In the genomic region with DNA sequence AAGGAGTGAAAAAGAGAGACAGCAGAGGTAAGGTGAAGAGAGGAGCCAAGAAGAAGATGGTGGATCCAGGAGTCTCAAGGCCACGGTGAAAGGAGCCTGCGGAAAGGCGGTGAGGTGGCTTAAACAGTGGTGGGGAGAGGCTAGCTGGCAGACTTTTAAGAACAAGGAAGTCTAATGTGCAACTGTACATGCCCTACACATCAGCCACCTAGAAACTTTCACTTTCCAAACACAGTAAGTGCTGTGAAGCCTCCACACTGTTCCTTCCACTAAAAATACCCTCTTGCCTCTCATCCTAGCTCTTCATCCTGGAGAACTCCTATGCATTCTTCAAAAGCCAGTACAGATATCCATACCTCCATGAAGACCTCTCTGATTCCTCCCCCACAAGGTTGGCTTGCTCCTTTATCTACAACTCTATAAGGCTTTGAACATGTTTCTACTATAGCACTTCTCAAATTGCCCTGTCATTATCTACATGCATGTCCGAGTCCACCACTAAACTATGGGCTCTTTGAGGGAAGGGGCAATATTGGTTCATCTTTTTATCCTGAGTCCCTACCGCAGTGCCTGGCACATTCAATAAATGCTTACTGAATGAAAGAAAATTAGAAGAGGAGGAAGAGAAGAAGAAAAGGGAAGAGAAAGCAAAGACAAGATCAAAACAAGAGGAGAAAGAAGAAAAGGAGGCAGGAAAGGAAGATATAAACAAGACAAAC, we compare ENCODE assay signal across 9 cellular contexts. TPM values are rescaled to one million over a fixed set of nuclear protein-coding genes. Genes with fewer than 3 reads are reported as not detected.
A peak's percentile ranks its signal among the peaks of the same experiment; 100 is the strongest.
DNase-seq lines count a peak whose midpoint lies in the region; ATAC-seq lines count a peak whose summit lies in the region.
"Had no signal": no experiment of that assay in that cellular context is flagged by ENCODE, and none has a peak within 500 bp of the region (broad histone marks: within the 10 kb centered on the region; RNA-seq: fewer than 3 reads in every experiment).

No MANE protein-coding gene starts in this region.

- H3K4me3 Mint-ChIP-seq in stimulated activated naive CD8-positive, alpha-beta T cell treated with anti-CD3 and anti-CD28 coated beads, Interleukin-15, Interleukin-2, amounts not matched to agents 100 ng/mL and 50 ng/mL, for 24 hours: no peak overlapping the region
- H3K4me3 Mint-ChIP-seq in T-cell: no peak overlapping the region

- H3K4me1 Mint-ChIP-seq in stimulated activated naive CD8-positive, alpha-beta T cell treated with anti-CD3 and anti-CD28 coated beads, Interleukin-15, Interleukin-2, amounts not matched to agents 100 ng/mL and 50 ng/mL, for 24 hours (ENCODE audit: low read depth): peaks cover 33% of the 10 kb centered on the region
- H3K4me1 Mint-ChIP-seq in T-cell: peaks cover 30 to 42% (median 35%) of the 10 kb centered on the region in 3 donors

- peak overlapping the region; percentile 34 for H3K27ac Mint-ChIP-seq in stimulated activated naive CD8-positive, alpha-beta T cell treated with anti-CD3 and anti-CD28 coated beads, Interleukin-15, Interleukin-2, amounts not matched to agents 100 ng/mL and 50 ng/mL, for 24 hours
- H3K27ac Mint-ChIP-seq in T-cell: peak overlapping the region; percentile 45 to 46

- H3K9me3 Mint-ChIP-seq in stimulated activated naive CD8-positive, alpha-beta T cell treated with anti-CD3 and anti-CD28 coated beads, Interleukin-15, Interleukin-2, amounts not matched to agents 100 ng/mL and 50 ng/mL, for 24 hours: no peaks in the 10 kb centered on the region
- no peaks in the 10 kb centered on the region for H3K9me3 Mint-ChIP-seq in T-cell

- DNase-seq in stimulated activated naive CD8-positive, alpha-beta T cell treated with anti-CD3 and anti-CD28 coated beads, Interleukin-15, Interleukin-2, amounts not matched to agents 100 U/mL and 50 U/mL, for 24 hours: no peak
- DNase-seq in T-cell (no peak), COLO668 (lab: John Stamatoyannopoulos, UW; ENCODE audit: unreplicated experiment) (no peak), AG08395 (ENCODE audit: low spot score) (no peak), HuH-7 (ENCODE audit: low spot score) (no peak)
- DNase-seq: BE2C had no signal

- CTCF ChIA-PET in T-cell (lab: Charles Lee): interaction anchor here (1.6 to 9.1 kb wide), 3 partner anchors 86 to 373 kb away, joined by 8 to 103 read pairs (median 13); a partner anchor contains a TSS

- no peaks in the 10 kb centered on the region for H3K27me3 Mint-ChIP-seq in stimulated activated naive CD8-positive, alpha-beta T cell treated with anti-CD3 and anti-CD28 coated beads, Interleukin-15, Interleukin-2, amounts not matched to agents 100 ng/mL and 50 ng/mL, for 24 hours
- H3K27me3 Mint-ChIP-seq in T-cell: peaks cover 0 to 4% of the 10 kb centered on the region in 2 donors

- ATAC-seq in stimulated activated naive CD8-positive, alpha-beta T cell treated with anti-CD3 and anti-CD28 coated beads, Interleukin-15, Interleukin-2, amounts not matched to agents 100 U/mL and 50 U/mL, for 24 hours: no peak
- peak; percentile 29 for ATAC-seq in HG02938 (IDR thresholded peaks at IDR 0.05; ENCODE audit: unreplicated experiment)
- ATAC-seq in T-cell (replicated peaks in 1 of 4): no peak
- ATAC-seq in HG03025 (IDR thresholded peaks at IDR 0.05; ENCODE audit: low FRiP score, unreplicated experiment): no peak

- no peaks in the 10 kb centered on the region for H3K36me3 Mint-ChIP-seq in stimulated activated naive CD8-positive, alpha-beta T cell treated with anti-CD3 and anti-CD28 coated beads, Interleukin-15, Interleukin-2, amounts not matched to agents 100 ng/mL and 50 ng/mL, for 24 hours (ENCODE audit: low read depth)
- no peaks in the 10 kb centered on the region for H3K36me3 Mint-ChIP-seq in T-cell

- POLR2A ChIA-PET in T-cell (lab: Charles Lee): no interaction called here

RNA-seq across cellular contexts. Expression of a gene that starts 54.3 kb away (rescaled TPM):
- under 1 TPM in 2 of 5 donors, not detected in 3; 0.20 to 0.28 TPM for total RNA-seq in T-cell
